In the genomic region with DNA sequence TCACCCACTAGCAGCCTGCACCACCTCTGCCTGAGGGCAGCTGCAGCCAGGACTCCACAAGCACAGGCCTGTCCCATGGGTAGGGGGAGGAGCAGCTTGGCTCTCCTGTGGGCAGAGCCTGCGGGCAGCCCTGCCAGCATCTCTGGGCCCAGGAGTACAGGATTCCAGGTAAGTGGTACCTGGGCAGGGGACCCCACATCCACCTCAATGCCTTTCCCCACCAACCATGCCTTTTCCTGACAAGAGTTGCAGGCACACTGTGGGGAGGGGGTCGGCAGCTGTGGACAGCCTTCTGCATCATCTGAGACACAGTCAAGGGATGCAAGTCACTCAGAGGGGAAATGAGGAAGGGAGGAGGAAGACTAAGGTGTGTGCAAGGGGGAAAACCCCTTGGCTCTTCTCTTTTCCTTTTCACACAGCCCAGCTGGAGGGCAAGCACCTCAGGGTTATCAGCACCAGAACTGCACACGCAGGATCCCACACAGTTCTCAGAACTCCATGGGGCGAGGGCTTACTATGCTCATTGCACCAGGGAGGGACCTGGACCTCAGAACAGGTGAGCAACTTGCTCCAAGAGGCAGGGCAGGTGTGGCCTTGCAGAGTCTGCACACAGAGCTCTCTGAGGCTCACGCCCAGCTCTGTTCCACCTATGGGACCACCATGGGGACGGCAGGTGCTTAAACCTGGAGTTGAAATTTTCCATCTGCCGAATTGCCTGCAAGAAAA, we compare ENCODE assay signal across 15 cellular contexts. TPM values are rescaled to one million over a fixed set of nuclear protein-coding genes. Genes with fewer than 3 reads are reported as not detected.
DNase-seq lines count a peak whose midpoint lies in the region; ATAC-seq and TF ChIP-seq lines count a peak whose summit lies in the region.
"Had no signal": no experiment of that assay in that cellular context is flagged by ENCODE, and none has a peak within 500 bp of the region (broad histone marks: within the 10 kb centered on the region; RNA-seq: fewer than 3 reads in every experiment).

No MANE protein-coding gene starts in this region.

- H3K27ac Mint-ChIP-seq in endothelial cell (ENCODE audit: unreplicated experiment) = no peak overlapping the region
- H3K27ac Mint-ChIP-seq: effector memory CD8-positive, alpha-beta T cell had no signal

- no peak overlapping the region for H3K27ac ChIP-seq in coronary artery
- H3K27ac ChIP-seq in thymus (ENCODE audit: low read depth) = peak overlapping the region; percentile 98
- H3K27ac ChIP-seq: cardiac muscle cell had no signal

- WGBS in thymus = 63% methylated on average over 7 of the region's 7 CpGs

- H3K4me1 Mint-ChIP-seq in activated T-cell treated with anti-CD3 and anti-CD28 coated beads, Interleukin-2, amount 50 U/mL, for 4 hours (ENCODE audit: low read depth) = peaks cover 35% of the 10 kb centered on the region
- H3K4me1 Mint-ChIP-seq in endothelial cell (ENCODE audit: unreplicated experiment) = peaks cover 14% of the 10 kb centered on the region

- peaks cover 43% of the 10 kb centered on the region for H3K4me1 ChIP-seq in thymus (ENCODE audit: control insufficient read depth, insufficient read depth, low read length)

- H3K4me3 ChIP-seq in coronary artery (no peak overlapping the region), thymus (ENCODE audit: low read length) (peak overlapping the region; percentile 66)
- H3K4me3 ChIP-seq: cardiac muscle cell had no signal

- no peaks in the 10 kb centered on the region for H3K36me3 Mint-ChIP-seq in activated T-cell treated with anti-CD3 and anti-CD28 coated beads, Interleukin-2, amount 50 U/mL, for 4 hours (ENCODE audit: insufficient read depth)
- no peaks in the 10 kb centered on the region for H3K36me3 Mint-ChIP-seq in endothelial cell (ENCODE audit: low read depth, unreplicated experiment)

- H3K9me3 ChIP-seq in thymus (ENCODE audit: control insufficient read depth) = no peaks in the 10 kb centered on the region

- TF ChIP-seq CTCF in coronary artery (IDR thresholded peaks at IDR 0.05) (no peak), endothelial cell (IDR thresholded peaks at IDR 0.05; ENCODE audit: unreplicated experiment) (no peak)

- DNase-seq in activated T-cell treated with anti-CD3 and anti-CD28 coated beads, Interleukin-2, amount 50 U/mL, for 4 hours = no peak
- DNase-seq in activated T-cell treated with anti-CD3 and anti-CD28 coated beads, Interleukin-2, amount 50 U/mL, for 1 hour = no peak
- DNase-seq in NAMALWA (ENCODE audit: low spot score) (peak; percentile 19), coronary artery (ENCODE audit: low spot score) (peak; percentile 28), UCSD-AML1 (lab: John Stamatoyannopoulos, UW; ENCODE audit: unreplicated experiment) (no peak), endothelial cell (ENCODE audit: low spot score) (no peak)
- DNase-seq: NCI-H2029 treated with DMSO at 0.1 percent for 48 hours had no signal

- peak; percentile 6 to 15 for ATAC-seq in activated T-cell treated with anti-CD3 and anti-CD28 coated beads, Interleukin-2, amount 50 U/mL, for 4 hours
- no peak for ATAC-seq in GM19324 (IDR thresholded peaks at IDR 0.05; ENCODE audit: low FRiP score, unreplicated experiment)
- ATAC-seq: left lobe of liver had no signal

- no peak overlapping the region for H3K4me3 Mint-ChIP-seq in activated T-cell treated with anti-CD3 and anti-CD28 coated beads, Interleukin-2, amount 50 U/mL, for 4 hours
- no peak overlapping the region for H3K4me3 Mint-ChIP-seq in endothelial cell (ENCODE audit: unreplicated experiment)

- no peaks in the 10 kb centered on the region for H3K9me3 Mint-ChIP-seq in activated T-cell treated with anti-CD3 and anti-CD28 coated beads, Interleukin-2, amount 50 U/mL, for 4 hours
- H3K9me3 Mint-ChIP-seq in endothelial cell (ENCODE audit: unreplicated experiment) = no peaks in the 10 kb centered on the region
- H3K9me3 Mint-ChIP-seq: effector memory CD8-positive, alpha-beta T cell had no signal

- H3K27me3 Mint-ChIP-seq in activated T-cell treated with anti-CD3 and anti-CD28 coated beads, Interleukin-2, amount 50 U/mL, for 4 hours (ENCODE audit: low read depth) = no peaks in the 10 kb centered on the region
- peaks cover 6% of the 10 kb centered on the region for H3K27me3 Mint-ChIP-seq in endothelial cell (ENCODE audit: unreplicated experiment)
- H3K27me3 Mint-ChIP-seq: effector memory CD8-positive, alpha-beta T cell had no signal

- H3K27me3 ChIP-seq in thymus (ENCODE audit: control insufficient read depth, insufficient read depth) = no peaks in the 10 kb centered on the region
- H3K27me3 ChIP-seq: cardiac muscle cell had no signal

- peaks cover 6% of the 10 kb centered on the region for H3K36me3 ChIP-seq in thymus (ENCODE audit: control insufficient read depth, insufficient read depth)
- H3K36me3 ChIP-seq: cardiac muscle cell had no signal

RNA-seq across cellular contexts. Expression of gene ANTXRL, which starts 16.5 kb away (rescaled TPM):
- not detected for total RNA-seq in activated T-cell treated with anti-CD3 and anti-CD28 coated beads, Interleukin-2, amount 50 U/mL, for 4 hours
- polyA plus RNA-seq in thymus = 0.39 TPM
- not detected for total RNA-seq in endothelial cell (ENCODE audit: unreplicated experiment)
- total RNA-seq: cardiac muscle cell, left lobe of liver, RPMI7951, subcutaneous adipose tissue had no signal
- polyA plus RNA-seq: AG04450, cardiac muscle cell had no signal

Comparison
In these comparisons a context has a peak if more than half of its experiments do, and no peak if none do; other contexts are left out.
1. DNase-seq: peak in NAMALWA (single experiment) and coronary artery (single experiment); none in activated T-cell treated with anti-CD3 and anti-CD28 coated beads, Interleukin-2, amount 50 U/mL, for 4 hours (single experiment), activated T-cell treated with anti-CD3 and anti-CD28 coated beads, Interleukin-2, amount 50 U/mL, for 1 hour (single experiment), UCSD-AML1 (single experiment) and endothelial cell (single experiment).